Comparison of ENCODE assay signal across 9 cellular contexts in genomic region chr10:62528441-62528840, GRCh38.
A peak's percentile ranks its signal among the peaks of the same experiment; 100 is the strongest.
DNase-seq lines count a peak whose midpoint lies in the region; ATAC-seq and TF ChIP-seq lines count a peak whose summit lies in the region.
"Had no signal": no experiment of that assay in that cellular context is flagged by ENCODE, and none has a peak within 500 bp of the region (broad histone marks: within the 10 kb centered on the region; RNA-seq: fewer than 3 reads in every experiment).

No MANE protein-coding gene starts in this region.

- peak; percentile 95 for ATAC-seq in HG02885 (IDR thresholded peaks at IDR 0.05; ENCODE audit: poor library complexity, unreplicated experiment)
- ATAC-seq: A549 had no signal

- peak overlapping the region; percentile 39 for H3K27ac Mint-ChIP-seq in activated CD4-positive, alpha-beta T cell treated with anti-CD3 and anti-CD28 coated beads, Interleukin-2, amount 10 ng/mL, durations not matched to agents 24 days and 14 days
- no peak overlapping the region for H3K27ac Mint-ChIP-seq in HFFc6

- peaks cover 11% of the 10 kb centered on the region for H3K27me3 Mint-ChIP-seq in activated CD4-positive, alpha-beta T cell treated with anti-CD3 and anti-CD28 coated beads, Interleukin-2, amount 10 ng/mL, durations not matched to agents 24 days and 14 days
- peaks cover 1% of the 10 kb centered on the region for H3K27me3 Mint-ChIP-seq in HFFc6 (ENCODE audit: insufficient read depth)

- peak overlapping the region; percentile 27 for H3K4me3 Mint-ChIP-seq in activated CD4-positive, alpha-beta T cell treated with anti-CD3 and anti-CD28 coated beads, Interleukin-2, amount 10 ng/mL, durations not matched to agents 24 days and 14 days
- no peak overlapping the region for H3K4me3 Mint-ChIP-seq in HFFc6

- peaks cover 18% of the 10 kb centered on the region for H3K9me3 Mint-ChIP-seq in activated CD4-positive, alpha-beta T cell treated with anti-CD3 and anti-CD28 coated beads, Interleukin-2, amount 10 ng/mL, durations not matched to agents 24 days and 14 days
- no peaks in the 10 kb centered on the region for H3K9me3 Mint-ChIP-seq in HFFc6

- peaks cover 33% of the 10 kb centered on the region for H3K4me1 Mint-ChIP-seq in activated CD4-positive, alpha-beta T cell treated with anti-CD3 and anti-CD28 coated beads, Interleukin-2, amount 10 ng/mL, durations not matched to agents 24 days and 14 days
- H3K4me1 Mint-ChIP-seq in HFFc6 (ENCODE audit: low read depth) = no peaks in the 10 kb centered on the region

- no peak for TF ChIP-seq CTCF in HFFc6 (IDR thresholded peaks at IDR 0.05)

- peak; percentile 65 for DNase-seq in activated CD4-positive, alpha-beta T cell treated with anti-CD3 and anti-CD28 coated beads, Interleukin-2, amount 10 ng/mL, durations not matched to agents 24 days and 14 days
- DNase-seq in activated CD4-positive, alpha-beta T cell treated with anti-CD3 and anti-CD28 coated beads for 48 hours = no peak
- DNase-seq in NOMO-1 treated with DMSO at 0.1 percent for 48 hours (lab: John Stamatoyannopoulos, UW; ENCODE audit: unreplicated experiment) (peak; percentile 88), renal cortical epithelial cell (ENCODE audit: low read depth) (peak; percentile 16), HFFc6 (no peak), foreskin melanocyte (no peak), NCI-H524 (lab: John Stamatoyannopoulos, UW) (no peak)

- peaks cover 12% of the 10 kb centered on the region for H3K36me3 Mint-ChIP-seq in activated CD4-positive, alpha-beta T cell treated with anti-CD3 and anti-CD28 coated beads, Interleukin-2, amount 10 ng/mL, durations not matched to agents 24 days and 14 days (ENCODE audit: low read depth)
- peaks cover 6% of the 10 kb centered on the region; the same call in 1 of the 2 replicates for H3K36me3 Mint-ChIP-seq in HFFc6 (ENCODE audit: low read depth)

- intact Hi-C loops in activated CD4-positive, alpha-beta T cell treated with anti-CD3 and anti-CD28 coated beads, Interleukin-2, amount 10 ng/mL, durations not matched to agents 24 days and 14 days (cut with micrococcal nuclease) = loop anchor here (1.0 to 5.0 kb wide), 6 partner anchors 96 to 324 kb away; partner anchors contain the start of gene RTKN2

Comparison
In these comparisons a context has a peak if more than half of its experiments do, and no peak if none do; other contexts are left out.
1. DNase-seq: peak in activated CD4-positive, alpha-beta T cell treated with anti-CD3 and anti-CD28 coated beads, Interleukin-2, amount 10 ng/mL, durations not matched to agents 24 days and 14 days (single experiment), NOMO-1 treated with DMSO at 0.1 percent for 48 hours (single experiment) and renal cortical epithelial cell (single experiment); none in activated CD4-positive, alpha-beta T cell treated with anti-CD3 and anti-CD28 coated beads for 48 hours (single experiment), HFFc6 (single experiment), foreskin melanocyte (single experiment) and NCI-H524 (0 of 2).